In genomic region chrX:46325312-46325877, GRCh38 we compare ENCODE assay signal across 10 cellular contexts.
DNase-seq lines count a peak whose midpoint lies in the region; ATAC-seq and TF ChIP-seq lines count a peak whose summit lies in the region.
"Had no signal": no experiment of that assay in that cellular context is flagged by ENCODE, and none has a peak within 500 bp of the region (broad histone marks: within the 10 kb centered on the region; RNA-seq: fewer than 3 reads in every experiment).

No MANE protein-coding gene starts in this region.

- POLR2A ChIA-PET in activated CD8-positive, alpha-beta T cell treated with anti-CD3 and anti-CD28 coated beads for 36 hours (lab: Charles Lee), result no interaction called here
- POLR2A ChIA-PET in activated CD8-positive, alpha-beta T cell treated with anti-CD3 and anti-CD28 coated beads, Interleukin-2, amount 10 ng/mL, durations not matched to agents 7 days and 5 days (lab: Charles Lee), result interaction anchor here (0.6 kb wide), 1 partner anchor 560 kb away, joined by 3 read pairs; no protein-coding TSS in a partner anchor

- peak; percentile 85 for ATAC-seq in activated CD8-positive, alpha-beta T cell treated with anti-CD3 and anti-CD28 coated beads for 36 hours
- ATAC-seq in activated CD8-positive, alpha-beta T cell treated with anti-CD3 and anti-CD28 coated beads, Interleukin-2, amount 10 ng/mL, durations not matched to agents 7 days and 5 days, result no peak
- peak; percentile 75 for ATAC-seq in left lung
- peak; percentile 90 for ATAC-seq in stimulated activated naive CD8-positive, alpha-beta T cell treated with anti-CD3 and anti-CD28 coated beads, Interleukin-15, amount 100 ng/mL, for 72 hours
- no peak for ATAC-seq in GM19455 (IDR thresholded peaks at IDR 0.05; ENCODE audit: unreplicated experiment)

- TF ChIP-seq CTCF in activated CD8-positive, alpha-beta T cell treated with anti-CD3 and anti-CD28 coated beads for 36 hours (IDR thresholded peaks at IDR 0.05), result no peak
- TF ChIP-seq CTCF in left lung (IDR thresholded peaks at IDR 0.05), result no peak
- no peak for TF ChIP-seq CTCF in uterus (IDR thresholded peaks at IDR 0.05)

- no peaks in the 10 kb centered on the region for H3K27me3 Mint-ChIP-seq in activated CD8-positive, alpha-beta T cell treated with anti-CD3 and anti-CD28 coated beads for 36 hours
- no peaks in the 10 kb centered on the region for H3K27me3 Mint-ChIP-seq in activated CD8-positive, alpha-beta T cell treated with anti-CD3 and anti-CD28 coated beads, Interleukin-2, amount 10 ng/mL, durations not matched to agents 7 days and 5 days (ENCODE audit: low read depth)
- no peaks in the 10 kb centered on the region for H3K27me3 Mint-ChIP-seq in stimulated activated naive CD8-positive, alpha-beta T cell treated with anti-CD3 and anti-CD28 coated beads, Interleukin-15, amount 100 ng/mL, for 72 hours

- DNase-seq in activated CD8-positive, alpha-beta T cell treated with anti-CD3 and anti-CD28 coated beads for 36 hours, result peak; percentile 72
- DNase-seq in activated CD8-positive, alpha-beta T cell treated with anti-CD3 and anti-CD28 coated beads, Interleukin-2, amount 10 ng/mL, durations not matched to agents 7 days and 5 days, result no peak
- peak; percentile 72 for DNase-seq in activated naive CD4-positive, alpha-beta T cell treated with anti-CD3 and anti-CD28 coated beads, Interleukin-2, amount 50 U/mL, for 16 hours
- peak in 1 of 2 donors; percentile 39 for DNase-seq in left lung
- peak; percentile 8 to 55 for DNase-seq in stimulated activated naive CD8-positive, alpha-beta T cell treated with anti-CD3 and anti-CD28 coated beads, Interleukin-15, amount 100 ng/mL, for 72 hours
- DNase-seq in uterus, result no peak
- DNase-seq in NCI-H2029 (lab: John Stamatoyannopoulos, UW), result no peak

- no peaks in the 10 kb centered on the region for H3K36me3 Mint-ChIP-seq in activated CD8-positive, alpha-beta T cell treated with anti-CD3 and anti-CD28 coated beads for 36 hours (ENCODE audit: low read depth)
- H3K36me3 Mint-ChIP-seq in activated CD8-positive, alpha-beta T cell treated with anti-CD3 and anti-CD28 coated beads, Interleukin-2, amount 10 ng/mL, durations not matched to agents 7 days and 5 days (ENCODE audit: low read depth), result no peaks in the 10 kb centered on the region

- H3K36me3 ChIP-seq in left lung, result no peaks in the 10 kb centered on the region
- H3K36me3 ChIP-seq in uterus, result no peaks in the 10 kb centered on the region
- H3K36me3 ChIP-seq: BLaER1 had no signal

- no peaks in the 10 kb centered on the region for H3K4me1 ChIP-seq in left lung
- H3K4me1 ChIP-seq in uterus, result no peaks in the 10 kb centered on the region
- H3K4me1 ChIP-seq: BLaER1 had no signal

- peaks cover 59% of the 10 kb centered on the region for H3K4me1 Mint-ChIP-seq in activated CD8-positive, alpha-beta T cell treated with anti-CD3 and anti-CD28 coated beads for 36 hours (ENCODE audit: low read depth)
- peaks cover 22% of the 10 kb centered on the region for H3K4me1 Mint-ChIP-seq in activated CD8-positive, alpha-beta T cell treated with anti-CD3 and anti-CD28 coated beads, Interleukin-2, amount 10 ng/mL, durations not matched to agents 7 days and 5 days (ENCODE audit: low read depth)
- peaks cover 34% of the 10 kb centered on the region for H3K4me1 Mint-ChIP-seq in stimulated activated naive CD8-positive, alpha-beta T cell treated with anti-CD3 and anti-CD28 coated beads, Interleukin-15, amount 100 ng/mL, for 72 hours

- H3K27me3 ChIP-seq in left lung, result peaks cover 0 to 3% of the 10 kb centered on the region in 2 donors
- no peaks in the 10 kb centered on the region for H3K27me3 ChIP-seq in uterus
- H3K27me3 ChIP-seq: BLaER1 had no signal

- H3K9me3 Mint-ChIP-seq in activated CD8-positive, alpha-beta T cell treated with anti-CD3 and anti-CD28 coated beads for 36 hours, result no peaks in the 10 kb centered on the region
- H3K9me3 Mint-ChIP-seq in activated CD8-positive, alpha-beta T cell treated with anti-CD3 and anti-CD28 coated beads, Interleukin-2, amount 10 ng/mL, durations not matched to agents 7 days and 5 days (ENCODE audit: insufficient read depth), result no peaks in the 10 kb centered on the region
- no peaks in the 10 kb centered on the region for H3K9me3 Mint-ChIP-seq in stimulated activated naive CD8-positive, alpha-beta T cell treated with anti-CD3 and anti-CD28 coated beads, Interleukin-15, amount 100 ng/mL, for 72 hours
- H3K9me3 Mint-ChIP-seq: T-helper 1 cell treated with Interleukin-12 subunit alpha and Interleukin-12 subunit beta and Interleukin-4 antibody, amounts not matched to agents 30 μg/mL and 1 μg/mL, for 36 hours had no signal

- no peak for TF ChIP-seq POLR2A in uterus (IDR thresholded peaks at IDR 0.05)

- H3K9me3 ChIP-seq in left lung (no peaks in the 10 kb centered on the region), uterus (no peaks in the 10 kb centered on the region)
- H3K9me3 ChIP-seq: BLaER1 had no signal

- intact Hi-C loops in activated CD8-positive, alpha-beta T cell treated with anti-CD3 and anti-CD28 coated beads for 36 hours (cut with micrococcal nuclease), result no loop called here
- intact Hi-C loops in left lung (cut with DNase I) (no loop called here), uterus (cut with DNase I; ENCODE audit: low total_unique reads) (no loop called here)

- no peak overlapping the region for H3K4me3 Mint-ChIP-seq in activated CD8-positive, alpha-beta T cell treated with anti-CD3 and anti-CD28 coated beads for 36 hours
- no peak overlapping the region for H3K4me3 Mint-ChIP-seq in activated CD8-positive, alpha-beta T cell treated with anti-CD3 and anti-CD28 coated beads, Interleukin-2, amount 10 ng/mL, durations not matched to agents 7 days and 5 days
- peak overlapping the region in 1 of 2 donors; percentile 32 for H3K4me3 Mint-ChIP-seq in stimulated activated naive CD8-positive, alpha-beta T cell treated with anti-CD3 and anti-CD28 coated beads, Interleukin-15, amount 100 ng/mL, for 72 hours
- H3K4me3 Mint-ChIP-seq: T-helper 1 cell treated with Interleukin-12 subunit alpha and Interleukin-12 subunit beta and Interleukin-4 antibody, amounts not matched to agents 30 μg/mL and 1 μg/mL, for 36 hours had no signal

- peak overlapping the region in 1 of 2 donors; percentile 18 for H3K27ac ChIP-seq in left lung
- H3K27ac ChIP-seq in uterus, result peak overlapping the region in 1 of 2 donors; percentile 6
- H3K27ac ChIP-seq: BLaER1 had no signal

- H3K4me3 ChIP-seq in left lung (no peak overlapping the region), uterus (no peak overlapping the region)
- H3K4me3 ChIP-seq: BLaER1 had no signal

- CTCF ChIA-PET in activated CD8-positive, alpha-beta T cell treated with anti-CD3 and anti-CD28 coated beads for 36 hours (lab: Charles Lee), result no interaction called here
- CTCF ChIA-PET in activated CD8-positive, alpha-beta T cell treated with anti-CD3 and anti-CD28 coated beads, Interleukin-2, amount 10 ng/mL, durations not matched to agents 7 days and 5 days (lab: Charles Lee), result no interaction called here

- H3K27ac Mint-ChIP-seq in activated CD8-positive, alpha-beta T cell treated with anti-CD3 and anti-CD28 coated beads for 36 hours, result peak overlapping the region; percentile 84
- H3K27ac Mint-ChIP-seq in activated CD8-positive, alpha-beta T cell treated with anti-CD3 and anti-CD28 coated beads, Interleukin-2, amount 10 ng/mL, durations not matched to agents 7 days and 5 days, result no peak overlapping the region
- peak overlapping the region in 1 of 2 donors; percentile 14 for H3K27ac Mint-ChIP-seq in stimulated activated naive CD8-positive, alpha-beta T cell treated with anti-CD3 and anti-CD28 coated beads, Interleukin-15, amount 100 ng/mL, for 72 hours
- H3K27ac Mint-ChIP-seq: T-helper 1 cell treated with Interleukin-12 subunit alpha and Interleukin-12 subunit beta and Interleukin-4 antibody, amounts not matched to agents 30 μg/mL and 1 μg/mL, for 36 hours had no signal

Comparison
In these comparisons a context has a peak if more than half of its experiments do, and no peak if none do; other contexts are left out.
1. ATAC-seq: peak in activated CD8-positive, alpha-beta T cell treated with anti-CD3 and anti-CD28 coated beads for 36 hours (single experiment), left lung (single experiment) and stimulated activated naive CD8-positive, alpha-beta T cell treated with anti-CD3 and anti-CD28 coated beads, Interleukin-15, amount 100 ng/mL, for 72 hours (single experiment); none in activated CD8-positive, alpha-beta T cell treated with anti-CD3 and anti-CD28 coated beads, Interleukin-2, amount 10 ng/mL, durations not matched to agents 7 days and 5 days (single experiment) and GM19455 (single experiment).
2. DNase-seq: peak in activated CD8-positive, alpha-beta T cell treated with anti-CD3 and anti-CD28 coated beads for 36 hours (single experiment), activated naive CD4-positive, alpha-beta T cell treated with anti-CD3 and anti-CD28 coated beads, Interleukin-2, amount 50 U/mL, for 16 hours (single experiment) and stimulated activated naive CD8-positive, alpha-beta T cell treated with anti-CD3 and anti-CD28 coated beads, Interleukin-15, amount 100 ng/mL, for 72 hours (2 of 2); none in activated CD8-positive, alpha-beta T cell treated with anti-CD3 and anti-CD28 coated beads, Interleukin-2, amount 10 ng/mL, durations not matched to agents 7 days and 5 days (single experiment), uterus (0 of 2) and NCI-H2029 (single experiment).